1 cellular context compared by ENCODE assay signal in genomic region chr3:171809513-171810277, GRCh38.
TF ChIP-seq lines count a peak whose summit lies in the region.

No MANE protein-coding gene starts in this region.

TF ChIP-seq in GM12878, 131 proteins besides CTCF, POLR2A, EP300 and RAD21 (continues in another document):
- TF ChIP-seq, protein P1, sequence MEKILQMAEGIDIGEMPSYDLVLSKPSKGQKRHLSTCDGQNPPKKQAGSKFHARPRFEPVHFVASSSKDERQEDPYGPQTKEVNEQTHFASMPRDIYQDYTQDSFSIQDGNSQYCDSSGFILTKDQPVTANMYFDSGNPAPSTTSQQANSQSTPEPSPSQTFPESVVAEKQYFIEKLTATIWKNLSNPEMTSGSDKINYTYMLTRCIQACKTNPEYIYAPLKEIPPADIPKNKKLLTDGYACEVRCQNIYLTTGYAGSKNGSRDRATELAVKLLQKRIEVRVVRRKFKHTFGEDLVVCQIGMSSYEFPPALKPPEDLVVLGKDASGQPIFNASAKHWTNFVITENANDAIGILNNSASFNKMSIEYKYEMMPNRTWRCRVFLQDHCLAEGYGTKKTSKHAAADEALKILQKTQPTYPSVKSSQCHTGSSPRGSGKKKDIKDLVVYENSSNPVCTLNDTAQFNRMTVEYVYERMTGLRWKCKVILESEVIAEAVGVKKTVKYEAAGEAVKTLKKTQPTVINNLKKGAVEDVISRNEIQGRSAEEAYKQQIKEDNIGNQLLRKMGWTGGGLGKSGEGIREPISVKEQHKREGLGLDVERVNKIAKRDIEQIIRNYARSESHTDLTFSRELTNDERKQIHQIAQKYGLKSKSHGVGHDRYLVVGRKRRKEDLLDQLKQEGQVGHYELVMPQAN (conservative IDR thresholded peaks at IDR 0.05): peak; percentile 61
- TF ChIP-seq MEF2A (IDR thresholded peaks at IDR 0.05; ENCODE audit: insufficient read depth, low read depth, low read length) (no peak), NBN (IDR thresholded peaks at IDR 0.05) (0 out of 2 replicates have a peak, but pooled peaks have one; percentile 63), POLR2AphosphoS5 (IDR thresholded peaks at IDR 0.05; ENCODE audit: low read length) (peak; percentile 74), SREBF1 (IDR thresholded peaks at IDR 0.05; ENCODE audit: low read length) (no peak), MXI1 (IDR thresholded peaks at IDR 0.05; ENCODE audit: low read depth, low read length) (peak; percentile 19; the same call in 1 of the 2 replicates), E2F8 (IDR thresholded peaks at IDR 0.05; ENCODE audit: low read depth, partially characterized antibody) (no peak), BACH1 (IDR thresholded peaks at IDR 0.05; ENCODE audit: borderline replicate concordance) (peak; percentile 54; the same call in 1 of the 2 replicates), ATF7 (IDR thresholded peaks at IDR 0.05; ENCODE audit: low read depth) (peak; percentile 60; the same call in 1 of the 2 replicates), YY1 (IDR thresholded peaks at IDR 0.05; ENCODE audit: low read depth, low read length) (peak; percentile 8; the same call in 1 of the 2 replicates), SPI1 (IDR thresholded peaks at IDR 0.05; ENCODE audit: borderline replicate concordance, insufficient read depth, low read depth, low read length) (peak; percentile 22; the same call in 1 of the 2 replicates), RFX5 (IDR thresholded peaks at IDR 0.05; ENCODE audit: low read depth, low read length) (no peak), IKZF1 (conservative IDR thresholded peaks at IDR 0.05) (peak; percentile 93), MEF2B (IDR thresholded peaks at IDR 0.05; ENCODE audit: partially characterized antibody, poor library complexity, severe bottlenecking) (peak; percentile 45), RB1 (IDR thresholded peaks at IDR 0.05; ENCODE audit: borderline replicate concordance) (0 out of 2 replicates have a peak, but pooled peaks have one; percentile 36), PBX3 (IDR thresholded peaks at IDR 0.05; ENCODE audit: insufficient replicate concordance, low read depth, low read length) (no peak), RELB (IDR thresholded peaks at IDR 0.05; ENCODE audit: low read depth) (peak; percentile 65; the same call in 1 of the 2 replicates), ZNF217 (IDR thresholded peaks at IDR 0.05) (no peak), ZSCAN29 (IDR thresholded peaks at IDR 0.05) (peak; percentile 85), DPF2 (IDR thresholded peaks at IDR 0.05) (peak; percentile 90), JUND (IDR thresholded peaks at IDR 0.05; ENCODE audit: low read depth, low read length) (no peak)
- TF ChIP-seq, protein P2, sequence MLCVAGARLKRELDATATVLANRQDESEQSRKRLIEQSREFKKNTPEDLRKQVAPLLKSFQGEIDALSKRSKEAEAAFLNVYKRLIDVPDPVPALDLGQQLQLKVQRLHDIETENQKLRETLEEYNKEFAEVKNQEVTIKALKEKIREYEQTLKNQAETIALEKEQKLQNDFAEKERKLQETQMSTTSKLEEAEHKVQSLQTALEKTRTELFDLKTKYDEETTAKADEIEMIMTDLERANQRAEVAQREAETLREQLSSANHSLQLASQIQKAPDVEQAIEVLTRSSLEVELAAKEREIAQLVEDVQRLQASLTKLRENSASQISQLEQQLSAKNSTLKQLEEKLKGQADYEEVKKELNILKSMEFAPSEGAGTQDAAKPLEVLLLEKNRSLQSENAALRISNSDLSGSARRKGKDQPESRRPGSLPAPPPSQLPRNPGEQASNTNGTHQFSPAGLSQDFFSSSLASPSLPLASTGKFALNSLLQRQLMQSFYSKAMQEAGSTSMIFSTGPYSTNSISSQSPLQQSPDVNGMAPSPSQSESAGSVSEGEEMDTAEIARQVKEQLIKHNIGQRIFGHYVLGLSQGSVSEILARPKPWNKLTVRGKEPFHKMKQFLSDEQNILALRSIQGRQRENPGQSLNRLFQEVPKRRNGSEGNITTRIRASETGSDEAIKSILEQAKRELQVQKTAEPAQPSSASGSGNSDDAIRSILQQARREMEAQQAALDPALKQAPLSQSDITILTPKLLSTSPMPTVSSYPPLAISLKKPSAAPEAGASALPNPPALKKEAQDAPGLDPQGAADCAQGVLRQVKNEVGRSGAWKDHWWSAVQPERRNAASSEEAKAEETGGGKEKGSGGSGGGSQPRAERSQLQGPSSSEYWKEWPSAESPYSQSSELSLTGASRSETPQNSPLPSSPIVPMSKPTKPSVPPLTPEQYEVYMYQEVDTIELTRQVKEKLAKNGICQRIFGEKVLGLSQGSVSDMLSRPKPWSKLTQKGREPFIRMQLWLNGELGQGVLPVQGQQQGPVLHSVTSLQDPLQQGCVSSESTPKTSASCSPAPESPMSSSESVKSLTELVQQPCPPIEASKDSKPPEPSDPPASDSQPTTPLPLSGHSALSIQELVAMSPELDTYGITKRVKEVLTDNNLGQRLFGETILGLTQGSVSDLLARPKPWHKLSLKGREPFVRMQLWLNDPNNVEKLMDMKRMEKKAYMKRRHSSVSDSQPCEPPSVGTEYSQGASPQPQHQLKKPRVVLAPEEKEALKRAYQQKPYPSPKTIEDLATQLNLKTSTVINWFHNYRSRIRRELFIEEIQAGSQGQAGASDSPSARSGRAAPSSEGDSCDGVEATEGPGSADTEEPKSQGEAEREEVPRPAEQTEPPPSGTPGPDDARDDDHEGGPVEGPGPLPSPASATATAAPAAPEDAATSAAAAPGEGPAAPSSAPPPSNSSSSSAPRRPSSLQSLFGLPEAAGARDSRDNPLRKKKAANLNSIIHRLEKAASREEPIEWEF (IDR thresholded peaks at IDR 0.05; ENCODE audit: insufficient replicate concordance, low read depth, low read length): peak; percentile 29
- TF ChIP-seq, protein P3, sequence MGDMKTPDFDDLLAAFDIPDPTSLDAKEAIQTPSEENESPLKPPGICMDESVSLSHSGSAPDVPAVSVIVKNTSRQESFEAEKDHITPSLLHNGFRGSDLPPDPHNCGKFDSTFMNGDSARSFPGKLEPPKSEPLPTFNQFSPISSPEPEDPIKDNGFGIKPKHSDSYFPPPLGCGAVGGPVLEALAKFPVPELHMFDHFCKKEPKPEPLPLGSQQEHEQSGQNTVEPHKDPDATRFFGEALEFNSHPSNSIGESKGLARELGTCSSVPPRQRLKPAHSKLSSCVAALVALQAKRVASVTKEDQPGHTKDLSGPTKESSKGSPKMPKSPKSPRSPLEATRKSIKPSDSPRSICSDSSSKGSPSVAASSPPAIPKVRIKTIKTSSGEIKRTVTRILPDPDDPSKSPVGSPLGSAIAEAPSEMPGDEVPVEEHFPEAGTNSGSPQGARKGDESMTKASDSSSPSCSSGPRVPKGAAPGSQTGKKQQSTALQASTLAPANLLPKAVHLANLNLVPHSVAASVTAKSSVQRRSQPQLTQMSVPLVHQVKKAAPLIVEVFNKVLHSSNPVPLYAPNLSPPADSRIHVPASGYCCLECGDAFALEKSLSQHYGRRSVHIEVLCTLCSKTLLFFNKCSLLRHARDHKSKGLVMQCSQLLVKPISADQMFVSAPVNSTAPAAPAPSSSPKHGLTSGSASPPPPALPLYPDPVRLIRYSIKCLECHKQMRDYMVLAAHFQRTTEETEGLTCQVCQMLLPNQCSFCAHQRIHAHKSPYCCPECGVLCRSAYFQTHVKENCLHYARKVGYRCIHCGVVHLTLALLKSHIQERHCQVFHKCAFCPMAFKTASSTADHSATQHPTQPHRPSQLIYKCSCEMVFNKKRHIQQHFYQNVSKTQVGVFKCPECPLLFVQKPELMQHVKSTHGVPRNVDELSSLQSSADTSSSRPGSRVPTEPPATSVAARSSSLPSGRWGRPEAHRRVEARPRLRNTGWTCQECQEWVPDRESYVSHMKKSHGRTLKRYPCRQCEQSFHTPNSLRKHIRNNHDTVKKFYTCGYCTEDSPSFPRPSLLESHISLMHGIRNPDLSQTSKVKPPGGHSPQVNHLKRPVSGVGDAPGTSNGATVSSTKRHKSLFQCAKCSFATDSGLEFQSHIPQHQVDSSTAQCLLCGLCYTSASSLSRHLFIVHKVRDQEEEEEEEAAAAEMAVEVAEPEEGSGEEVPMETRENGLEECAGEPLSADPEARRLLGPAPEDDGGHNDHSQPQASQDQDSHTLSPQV (IDR thresholded peaks at IDR 0.05): no peak
- TF ChIP-seq, protein P4, sequence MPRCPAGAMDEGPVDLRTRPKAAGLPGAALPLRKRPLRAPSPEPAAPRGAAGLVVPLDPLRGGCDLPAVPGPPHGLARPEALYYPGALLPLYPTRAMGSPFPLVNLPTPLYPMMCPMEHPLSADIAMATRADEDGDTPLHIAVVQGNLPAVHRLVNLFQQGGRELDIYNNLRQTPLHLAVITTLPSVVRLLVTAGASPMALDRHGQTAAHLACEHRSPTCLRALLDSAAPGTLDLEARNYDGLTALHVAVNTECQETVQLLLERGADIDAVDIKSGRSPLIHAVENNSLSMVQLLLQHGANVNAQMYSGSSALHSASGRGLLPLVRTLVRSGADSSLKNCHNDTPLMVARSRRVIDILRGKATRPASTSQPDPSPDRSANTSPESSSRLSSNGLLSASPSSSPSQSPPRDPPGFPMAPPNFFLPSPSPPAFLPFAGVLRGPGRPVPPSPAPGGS (IDR thresholded peaks at IDR 0.05; ENCODE audit: borderline replicate concordance, insufficient read depth, low read depth, low read length, poor library complexity, severe bottlenecking): no peak
- TF ChIP-seq, protein P5, sequence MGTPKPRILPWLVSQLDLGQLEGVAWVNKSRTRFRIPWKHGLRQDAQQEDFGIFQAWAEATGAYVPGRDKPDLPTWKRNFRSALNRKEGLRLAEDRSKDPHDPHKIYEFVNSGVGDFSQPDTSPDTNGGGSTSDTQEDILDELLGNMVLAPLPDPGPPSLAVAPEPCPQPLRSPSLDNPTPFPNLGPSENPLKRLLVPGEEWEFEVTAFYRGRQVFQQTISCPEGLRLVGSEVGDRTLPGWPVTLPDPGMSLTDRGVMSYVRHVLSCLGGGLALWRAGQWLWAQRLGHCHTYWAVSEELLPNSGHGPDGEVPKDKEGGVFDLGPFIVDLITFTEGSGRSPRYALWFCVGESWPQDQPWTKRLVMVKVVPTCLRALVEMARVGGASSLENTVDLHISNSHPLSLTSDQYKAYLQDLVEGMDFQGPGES (IDR thresholded peaks at IDR 0.05): no peak
- TF ChIP-seq, protein P6, sequence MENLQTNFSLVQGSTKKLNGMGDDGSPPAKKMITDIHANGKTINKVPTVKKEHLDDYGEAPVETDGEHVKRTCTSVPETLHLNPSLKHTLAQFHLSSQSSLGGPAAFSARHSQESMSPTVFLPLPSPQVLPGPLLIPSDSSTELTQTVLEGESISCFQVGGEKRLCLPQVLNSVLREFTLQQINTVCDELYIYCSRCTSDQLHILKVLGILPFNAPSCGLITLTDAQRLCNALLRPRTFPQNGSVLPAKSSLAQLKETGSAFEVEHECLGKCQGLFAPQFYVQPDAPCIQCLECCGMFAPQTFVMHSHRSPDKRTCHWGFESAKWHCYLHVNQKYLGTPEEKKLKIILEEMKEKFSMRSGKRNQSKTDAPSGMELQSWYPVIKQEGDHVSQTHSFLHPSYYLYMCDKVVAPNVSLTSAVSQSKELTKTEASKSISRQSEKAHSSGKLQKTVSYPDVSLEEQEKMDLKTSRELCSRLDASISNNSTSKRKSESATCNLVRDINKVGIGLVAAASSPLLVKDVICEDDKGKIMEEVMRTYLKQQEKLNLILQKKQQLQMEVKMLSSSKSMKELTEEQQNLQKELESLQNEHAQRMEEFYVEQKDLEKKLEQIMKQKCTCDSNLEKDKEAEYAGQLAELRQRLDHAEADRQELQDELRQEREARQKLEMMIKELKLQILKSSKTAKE (IDR thresholded peaks at IDR 0.05; ENCODE audit: low read depth, poor library complexity, severe bottlenecking): no peak
- TF ChIP-seq, protein P7, sequence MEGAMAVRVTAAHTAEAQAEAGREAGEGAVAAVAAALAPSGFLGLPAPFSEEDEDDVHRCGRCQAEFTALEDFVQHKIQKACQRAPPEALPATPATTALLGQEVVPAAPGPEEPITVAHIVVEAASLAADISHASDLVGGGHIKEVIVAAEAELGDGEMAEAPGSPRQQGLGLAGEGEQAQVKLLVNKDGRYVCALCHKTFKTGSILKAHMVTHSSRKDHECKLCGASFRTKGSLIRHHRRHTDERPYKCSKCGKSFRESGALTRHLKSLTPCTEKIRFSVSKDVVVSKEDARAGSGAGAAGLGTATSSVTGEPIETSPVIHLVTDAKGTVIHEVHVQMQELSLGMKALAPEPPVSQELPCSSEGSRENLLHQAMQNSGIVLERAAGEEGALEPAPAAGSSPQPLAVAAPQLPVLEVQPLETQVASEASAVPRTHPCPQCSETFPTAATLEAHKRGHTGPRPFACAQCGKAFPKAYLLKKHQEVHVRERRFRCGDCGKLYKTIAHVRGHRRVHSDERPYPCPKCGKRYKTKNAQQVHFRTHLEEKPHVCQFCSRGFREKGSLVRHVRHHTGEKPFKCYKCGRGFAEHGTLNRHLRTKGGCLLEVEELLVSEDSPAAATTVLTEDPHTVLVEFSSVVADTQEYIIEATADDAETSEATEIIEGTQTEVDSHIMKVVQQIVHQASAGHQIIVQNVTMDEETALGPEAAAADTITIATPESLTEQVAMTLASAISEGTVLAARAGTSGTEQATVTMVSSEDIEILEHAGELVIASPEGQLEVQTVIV (IDR thresholded peaks at IDR 0.05; ENCODE audit: borderline replicate concordance, partially characterized antibody): peak; percentile 77
